27 cellular contexts compared by ENCODE assay signal in genomic region chr9:112615584-112616271, GRCh38.
"Had no signal": no experiment of that assay in that cellular context is flagged by ENCODE, and none has a peak within 500 bp of the region (broad histone marks: within the 10 kb centered on the region; RNA-seq: fewer than 3 reads in every experiment).

No MANE protein-coding gene starts in this region.

- H3K27ac ChIP-seq: ascending aorta, cardiac muscle cell had no signal

- H3K27ac Mint-ChIP-seq: activated CD4-positive, alpha-beta T cell treated with anti-CD3 and anti-CD28 coated beads, Interleukin-2, amount 10 ng/mL, durations not matched to agents 24 days and 14 days; activated CD8-positive, alpha-beta T cell treated with anti-CD3 and anti-CD28 coated beads for 36 hours; activated naive CD4-positive, alpha-beta T cell treated with anti-CD3 and anti-CD28 coated beads, Interleukin-2, amount 50 U/mL, for 24 hours; activated naive CD8-positive, alpha-beta T cell treated with anti-CD3 and anti-CD28 coated beads, Interleukin-2, amount 10 ng/mL, durations not matched to agents 7 days and 5 days; activated T-cell treated with anti-CD3 and anti-CD28 coated beads, Interleukin-2, amount 50 U/mL, for 72 hours; activated T-helper 17 cell treated with anti-CD3 and anti-CD28 coated beads, Interleukin-2, amount 50 U/mL, for 72 hours; T-helper 1 cell treated with Interleukin-12 subunit alpha and Interleukin-12 subunit beta and Interleukin-4 antibody, amounts not matched to agents 30 μg/mL and 1 μg/mL, for 36 hours; T-helper 2 cell treated with Interferon-gamma antibody and Interleukin-4, amounts not matched to agents 5 μg/mL and 100 μg/mL, for 36 hours had no signal

- ATAC-seq: activated CD8-positive, alpha-beta T cell treated with anti-CD3 and anti-CD28 coated beads for 36 hours; activated T-cell treated with anti-CD3 and anti-CD28 coated beads, Interleukin-2, amount 50 U/mL, for 72 hours; activated T-helper 17 cell treated with anti-CD3 and anti-CD28 coated beads, Interleukin-2, amount 50 U/mL, for 72 hours had no signal

- H3K4me1 Mint-ChIP-seq: activated CD4-positive, alpha-beta T cell treated with anti-CD3 and anti-CD28 coated beads, Interleukin-2, amount 10 ng/mL, durations not matched to agents 24 days and 14 days; activated naive CD4-positive, alpha-beta T cell treated with anti-CD3 and anti-CD28 coated beads, Interleukin-2, amount 50 U/mL, for 24 hours; activated T-helper 17 cell treated with anti-CD3 and anti-CD28 coated beads, Interleukin-2, amount 50 U/mL, for 72 hours; central memory CD8-positive, alpha-beta T cell had no signal

- H3K36me3 ChIP-seq: ascending aorta had no signal

- H3K27me3 ChIP-seq: ascending aorta, cardiac muscle cell had no signal

- H3K9me3 Mint-ChIP-seq: activated CD4-positive, alpha-beta T cell treated with anti-CD3 and anti-CD28 coated beads, Interleukin-2, amount 10 ng/mL, durations not matched to agents 24 days and 14 days; activated CD8-positive, alpha-beta T cell treated with anti-CD3 and anti-CD28 coated beads for 36 hours; activated naive CD4-positive, alpha-beta T cell treated with anti-CD3 and anti-CD28 coated beads, Interleukin-2, amount 50 U/mL, for 24 hours; activated naive CD8-positive, alpha-beta T cell treated with anti-CD3 and anti-CD28 coated beads, Interleukin-2, amount 10 ng/mL, durations not matched to agents 7 days and 5 days; activated T-cell treated with anti-CD3 and anti-CD28 coated beads, Interleukin-2, amount 50 U/mL, for 72 hours; activated T-helper 17 cell treated with anti-CD3 and anti-CD28 coated beads, Interleukin-2, amount 50 U/mL, for 72 hours; central memory CD8-positive, alpha-beta T cell; T-helper 1 cell treated with Interleukin-12 subunit alpha and Interleukin-12 subunit beta and Interleukin-4 antibody, amounts not matched to agents 30 μg/mL and 1 μg/mL, for 36 hours; T-helper 2 cell treated with Interferon-gamma antibody and Interleukin-4, amounts not matched to agents 5 μg/mL and 100 μg/mL, for 36 hours had no signal

- H3K4me3 Mint-ChIP-seq: activated CD4-positive, alpha-beta T cell treated with anti-CD3 and anti-CD28 coated beads, Interleukin-2, amount 10 ng/mL, durations not matched to agents 24 days and 14 days; activated CD8-positive, alpha-beta T cell treated with anti-CD3 and anti-CD28 coated beads for 36 hours; activated naive CD4-positive, alpha-beta T cell treated with anti-CD3 and anti-CD28 coated beads, Interleukin-2, amount 50 U/mL, for 24 hours; activated naive CD8-positive, alpha-beta T cell treated with anti-CD3 and anti-CD28 coated beads, Interleukin-2, amount 10 ng/mL, durations not matched to agents 7 days and 5 days; activated T-cell treated with anti-CD3 and anti-CD28 coated beads, Interleukin-2, amount 50 U/mL, for 72 hours; activated T-helper 17 cell treated with anti-CD3 and anti-CD28 coated beads, Interleukin-2, amount 50 U/mL, for 72 hours; central memory CD8-positive, alpha-beta T cell; T-helper 1 cell treated with Interleukin-12 subunit alpha and Interleukin-12 subunit beta and Interleukin-4 antibody, amounts not matched to agents 30 μg/mL and 1 μg/mL, for 36 hours; T-helper 2 cell treated with Interferon-gamma antibody and Interleukin-4, amounts not matched to agents 5 μg/mL and 100 μg/mL, for 36 hours had no signal

- H3K9me3 ChIP-seq: ascending aorta had no signal

- H3K27me3 Mint-ChIP-seq: activated CD4-positive, alpha-beta T cell treated with anti-CD3 and anti-CD28 coated beads, Interleukin-2, amount 10 ng/mL, durations not matched to agents 24 days and 14 days; activated CD8-positive, alpha-beta T cell treated with anti-CD3 and anti-CD28 coated beads for 36 hours; activated naive CD4-positive, alpha-beta T cell treated with anti-CD3 and anti-CD28 coated beads, Interleukin-2, amount 50 U/mL, for 24 hours; activated naive CD8-positive, alpha-beta T cell treated with anti-CD3 and anti-CD28 coated beads, Interleukin-2, amount 10 ng/mL, durations not matched to agents 7 days and 5 days; activated T-helper 17 cell treated with anti-CD3 and anti-CD28 coated beads, Interleukin-2, amount 50 U/mL, for 72 hours; central memory CD8-positive, alpha-beta T cell had no signal

- DNase-seq: activated CD4-positive, alpha-beta T cell treated with anti-CD3 and anti-CD28 coated beads, Interleukin-2, amount 10 ng/mL, durations not matched to agents 24 days and 14 days; activated CD4-positive, alpha-beta T cell treated with anti-CD3 and anti-CD28 coated beads, Interleukin-2, amount 50 U/mL, for 4 hours; activated CD8-positive, alpha-beta T cell treated with anti-CD3 and anti-CD28 coated beads for 36 hours; activated gamma-delta T cell; activated naive CD4-positive, alpha-beta T cell treated with Interleukin-2 at 50 U/mL for 16 hours; activated naive CD8-positive, alpha-beta T cell treated with anti-CD3 and anti-CD28 coated beads, Interleukin-2, amount 10 ng/mL, durations not matched to agents 7 days and 5 days; activated T-cell treated with anti-CD3 and anti-CD28 coated beads, Interleukin-2, amount 50 U/mL, for 1 hour; activated T-cell treated with anti-CD3 and anti-CD28 coated beads, Interleukin-2, amount 50 U/mL, for 72 hours; amygdala; Karpas-422; MM.1S; MV-4-11; NCI-H1092; NCI-H1436 treated with DMSO at 0.1 percent for 48 hours; NCI-H1694 treated with DMSO at 0.1 percent for 48 hours; NCI-H2029; NCI-H345; NCI-H524 treated with DMSO at 0.1 percent for 48 hours; NK-92 treated with Interleukin-12 subunit alpha and Interleukin-12 subunit beta, amount 100 ng/mL, for 24 hours; Right ventricle myocardium superior had no signal

- H3K4me3 ChIP-seq: ascending aorta, cardiac muscle cell had no signal

- H3K4me1 ChIP-seq: ascending aorta had no signal
